ENCODE assay signal across 22 cellular contexts in genomic region chr9:3756071-3756470, GRCh38.
DNase-seq lines count a peak whose midpoint lies in the region; FAIRE-seq and TF ChIP-seq lines count a peak whose summit lies in the region.
"Had no signal": no experiment of that assay in that cellular context is flagged by ENCODE, and none has a peak within 500 bp of the region (broad histone marks: within the 10 kb centered on the region; RNA-seq: fewer than 3 reads in every experiment).

No MANE protein-coding gene starts in this region.

- H2BK15ac ChIP-seq in H1 (ENCODE audit: low read length) = no peak overlapping the region

- no peak for TF ChIP-seq POLR2A in H1 (IDR thresholded peaks at IDR 0.05; ENCODE audit: control extremely low read depth in 1 of 2, low read depth in 2 of 2, low read length in 2 of 2)

- CTCF ChIA-PET in H1 (lab: Charles Lee; ENCODE audit: partially characterized antibody) (interaction anchor here (1.3 to 1.8 kb wide), 2 partner anchors 8 to 15 kb away, joined by 3 to 5 read pairs; no protein-coding TSS in a partner anchor), A673 (lab: Charles Lee) (no interaction called here)

- H2BK120ac ChIP-seq in H1 (replicated peaks; ENCODE audit: low read depth, low read length) = no peak overlapping the region

- H3K23ac ChIP-seq in H1 (ENCODE audit: insufficient read length) = no peak overlapping the region

- H2BK12ac ChIP-seq in H1 (ENCODE audit: low read depth, low read length) = no peak overlapping the region

- H3K14ac ChIP-seq in H1 (ENCODE audit: insufficient read length) = no peak overlapping the region

- H3K4me1 ChIP-seq in H1 (replicated peaks in 1 of 4; ENCODE audit: control insufficient read depth in 3 of 4, insufficient read depth in 4 of 4, low read length in 3 of 4) = peaks cover 0 to 3% (median 0%) of the 10 kb centered on the region in 4 experiments; a peak in 2 of 7 replicates
- no peaks in the 10 kb centered on the region for H3K4me1 ChIP-seq in A673 (ENCODE audit: insufficient read depth, low read length, poor library complexity, severe bottlenecking)

- H3K36me3 ChIP-seq in H1 (ENCODE audit: control insufficient read depth in 2 of 4, insufficient read depth in 4 of 4, low read length in 3 of 4) (no peaks in the 10 kb centered on the region), A673 (ENCODE audit: insufficient read depth, low read length, poor library complexity, severe bottlenecking) (no peaks in the 10 kb centered on the region)
- H3K36me3 ChIP-seq: HAP-1 had no signal

- no peak for TF ChIP-seq EP300 in H1 (IDR thresholded peaks at IDR 0.05; ENCODE audit: borderline replicate concordance in 1 of 2, low read depth in 2 of 2, low read length in 2 of 2)

- H3K18ac ChIP-seq in H1 (ENCODE audit: extremely low read depth, low read length) = no peak overlapping the region

- intact Hi-C loops in A673 (cut with micrococcal nuclease; ENCODE audit: unreplicated experiment) (no loop called here), dorsolateral prefrontal cortex (cut with DNase I) (no loop called here)

- H3K23me2 ChIP-seq in H1 (ENCODE audit: low read depth, low read length) = no peaks in the 10 kb centered on the region

- no peaks in the 10 kb centered on the region for H3K79me2 ChIP-seq in H1 (ENCODE audit: control insufficient read depth in 1 of 2, insufficient read depth in 2 of 2, low read length in 2 of 2)

- TF ChIP-seq RAD21 in H1 (IDR thresholded peaks at IDR 0.05 in 1 of 2, conservative IDR thresholded peaks at IDR 0.05 in 1 of 2; ENCODE audit: low read depth in 2 of 2, low read length in 2 of 2) = no peak

- no peak overlapping the region for H2BK20ac ChIP-seq in H1 (ENCODE audit: low read length)

- H3K4me2 ChIP-seq in H1 (ENCODE audit: insufficient read depth in 1 of 2, low read depth in 2 of 2, low read length in 2 of 2) = no peak overlapping the region
- H3K4me2 ChIP-seq: PC-9 had no signal

- FAIRE-seq in H1 (lab: Jason Lieb, UNC) = no peak
- FAIRE-seq: GM19239 had no signal

- no peak overlapping the region for H2AK5ac ChIP-seq in H1 (ENCODE audit: low read depth, low read length)

- no peak overlapping the region for H3K4me3 ChIP-seq in H1 (ENCODE audit: extremely low read depth in 1 of 4, insufficient read depth in 2 of 4, low read depth in 3 of 4, low read length in 4 of 4)
- H3K4me3 ChIP-seq in A673 (ENCODE audit: low read depth, low read length, poor library complexity, severe bottlenecking) = no peak overlapping the region
- H3K4me3 ChIP-seq in dorsolateral prefrontal cortex = no peak overlapping the region
- H3K4me3 ChIP-seq: HAP-1, PC-9 had no signal

- no peak overlapping the region for H3K56ac ChIP-seq in H1 (replicated peaks; ENCODE audit: insufficient read length, low read depth, low read length)

- H3K27me3 ChIP-seq in H1 (replicated peaks in 1 of 4; ENCODE audit: control insufficient read depth in 3 of 4, extremely low read depth in 1 of 4, insufficient read depth in 3 of 4, low read length in 3 of 4) (no peaks in the 10 kb centered on the region), A673 (replicated peaks; ENCODE audit: insufficient read depth, low read depth, low read length, poor library complexity) (no peaks in the 10 kb centered on the region), dorsolateral prefrontal cortex (no peaks in the 10 kb centered on the region)

- no peaks in the 10 kb centered on the region for H3K79me1 ChIP-seq in H1 (ENCODE audit: low read depth, low read length)

- TF ChIP-seq CTCF in H1 (IDR thresholded peaks at IDR 0.05; ENCODE audit: control extremely low read depth in 1 of 3, insufficient read depth in 1 of 3, low read depth in 1 of 3, low read length in 3 of 3) (no peak), A673 (conservative IDR thresholded peaks at IDR 0.05; ENCODE audit: low read depth, low read length) (no peak), dorsolateral prefrontal cortex (IDR thresholded peaks at IDR 0.05 in 54 of 56, conservative IDR thresholded peaks at IDR 0.05 in 2 of 56; ENCODE audit: low read depth in 1 of 56, partially characterized antibody in 56 of 56) (no peak)

- no peak overlapping the region for H3K27ac ChIP-seq in H1 (ENCODE audit: low read depth, low read length)
- H3K27ac ChIP-seq in substantia nigra (ENCODE audit: low read depth, low read length, poor library complexity, severe bottlenecking) = no peak overlapping the region
- no peak overlapping the region for H3K27ac ChIP-seq in A673 (ENCODE audit: low read depth, low read length, poor library complexity, severe bottlenecking)
- H3K27ac ChIP-seq in dorsolateral prefrontal cortex = no peak overlapping the region
- H3K27ac ChIP-seq: 22Rv1, C4-2B, PC-9, RWPE1 had no signal

- H3K9ac ChIP-seq in H1 (replicated peaks in 1 of 4; ENCODE audit: extremely low read depth in 1 of 4, low read depth in 3 of 4, low read length in 3 of 4) = no peak overlapping the region

- POLR2A ChIA-PET in H1 (lab: Charles Lee; ENCODE audit: partially characterized antibody) = interaction anchor here (1.1 kb wide), 1 partner anchor 13 kb away, joined by 3 read pairs; no protein-coding TSS in a partner anchor
- POLR2A ChIA-PET in A673 (lab: Charles Lee; ENCODE audit: low non-redundant PET) = no interaction called here

- H2BK5ac ChIP-seq in H1 (ENCODE audit: low read depth, low read length) = no peak overlapping the region

- WGBS in H1 (ENCODE audit: extremely low coverage in 1 of 2, insufficient coverage in 1 of 2, insufficient read length in 1 of 2, insufficient replicate concordance in 2 of 2, low coverage in 1 of 2, low lambda C conversion rate in 2 of 2, missing lambda C conversion rate in 1 of 2), 2 experiments = 65% methylated on average over 3 of the region's 3 CpGs; no CpG with 5 or more reads in 1 of the 2 experiments

- H2AFZ ChIP-seq in H1 (ENCODE audit: low read length) = no peak overlapping the region
- H2AFZ ChIP-seq: PC-9 had no signal

- H4K20me1 ChIP-seq in H1 (replicated peaks in 1 of 2; ENCODE audit: control insufficient read depth in 1 of 2, insufficient read depth in 2 of 2, low read length in 2 of 2) = no peaks in the 10 kb centered on the region

- no peak overlapping the region for H4K8ac ChIP-seq in H1 (ENCODE audit: extremely low read depth, insufficient read depth, low read length)

- H3K9me3 ChIP-seq in H1 (ENCODE audit: insufficient read depth in 2 of 2, low read depth in 1 of 2, low read length in 1 of 2) = no peaks in the 10 kb centered on the region
- H3K9me3 ChIP-seq in A673 (ENCODE audit: low read depth, low read length, poor library complexity, severe bottlenecking) = no peaks in the 10 kb centered on the region
- H3K9me3 ChIP-seq: HAP-1 had no signal

- H3K4ac ChIP-seq in H1 (replicated peaks; ENCODE audit: insufficient read length, low read depth, low read length) = no peak overlapping the region

- no peak overlapping the region for H4K91ac ChIP-seq in H1 (replicated peaks; ENCODE audit: insufficient read length, low read length)

- H4K5ac ChIP-seq in H1 (ENCODE audit: insufficient read length, low read depth, low read length) = no peak overlapping the region

- no TSS peak for BruUV-seq in A673 (replicated peaks; lab: Mats Ljungman, UMichigan)

- DNase-seq in NCI-H82 (lab: John Stamatoyannopoulos, UW) (peak; percentile 1), NCI-H82 treated with DMSO at 0.1 percent for 48 hours (lab: John Stamatoyannopoulos, UW; ENCODE audit: unreplicated experiment) (no peak), NAMALWA (ENCODE audit: low spot score) (peak; percentile 15), H1 (ENCODE audit: low read depth in 1 of 2, low spot score in 2 of 2) (no peak), NCI-H1048 (lab: John Stamatoyannopoulos, UW) (no peak), substantia nigra (lab: John Stamatoyannopoulos, UW) (no peak), A673 (ENCODE audit: low spot score) (no peak), dorsolateral prefrontal cortex (no peak)
- DNase-seq: CD8-positive, alpha-beta memory T cell; KG1; MV-4-11; NCI-H1417; NCI-H1694 treated with DMSO at 0.1 percent for 48 hours; NCI-H446; NCI-H69; PC-9; SIG-M5 had no signal

TF ChIP-seq in H1, 55 proteins besides CTCF, POLR2A, EP300 and RAD21:
- TF ChIP-seq HDAC6 (IDR thresholded peaks at IDR 0.05; ENCODE audit: low read depth, low read length) (no peak), BACH1 (IDR thresholded peaks at IDR 0.05; ENCODE audit: low read length) (no peak), GTF2F1 (IDR thresholded peaks at IDR 0.05; ENCODE audit: borderline replicate concordance, low read depth, low read length) (no peak), TEAD4 (IDR thresholded peaks at IDR 0.05; ENCODE audit: low read depth, low read length) (peak; percentile 44; the same call in 1 of the 2 replicates)

Comparison
In these comparisons a context has a peak if more than half of its experiments do, and no peak if none do; other contexts are left out.
1. DNase-seq: peak in NCI-H82 (single experiment) and NAMALWA (single experiment); none in NCI-H82 treated with DMSO at 0.1 percent for 48 hours (single experiment), H1 (0 of 2), NCI-H1048 (single experiment), substantia nigra (0 of 49), A673 (single experiment) and dorsolateral prefrontal cortex (0 of 10).